Comparison of ENCODE assay signal across 13 cellular contexts in the genomic region with DNA sequence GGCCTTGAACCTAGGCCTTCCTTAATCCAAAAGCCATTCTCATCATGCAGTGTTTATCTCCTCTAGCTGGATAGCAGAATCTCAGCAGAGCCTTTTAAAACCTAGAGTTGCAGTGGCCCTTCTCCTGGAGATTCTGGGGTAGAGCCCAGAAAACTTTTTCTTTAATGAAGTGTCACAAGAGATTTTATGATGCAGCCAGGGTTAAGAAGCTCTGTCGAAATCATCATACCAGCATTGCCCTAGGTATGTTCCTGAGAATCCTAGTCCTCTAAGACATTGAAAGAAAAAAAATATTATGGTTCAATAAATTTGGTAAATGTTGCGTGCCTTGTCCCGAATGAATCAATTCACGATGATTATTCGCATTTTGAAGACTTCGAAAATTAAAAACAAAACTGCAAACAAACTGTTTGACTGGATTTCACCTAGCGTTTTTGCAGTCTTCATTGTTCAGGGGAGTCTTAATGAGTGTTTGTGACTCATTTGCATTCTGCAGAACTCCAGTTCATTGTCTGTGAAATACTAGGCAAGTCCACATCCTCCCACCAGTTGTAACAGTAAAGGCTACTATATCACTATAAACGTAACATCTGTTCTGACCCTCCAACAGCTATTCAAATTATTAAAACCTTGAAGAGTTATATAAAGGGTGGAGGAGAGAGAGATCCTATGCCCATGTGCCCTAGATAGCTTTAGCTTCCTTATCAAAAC.
"Had no signal": no experiment of that assay in that cellular context is flagged by ENCODE, and none has a peak within 500 bp of the region (broad histone marks: within the 10 kb centered on the region; RNA-seq: fewer than 3 reads in every experiment).

No MANE protein-coding gene starts in this region.

- H3K27me3 Mint-ChIP-seq: activated CD8-positive, alpha-beta memory T cell treated with anti-CD3 and anti-CD28 coated beads, Interleukin-2, amount 10 ng/mL, durations not matched to agents 7 days and 5 days; central memory CD8-positive, alpha-beta T cell; T-helper 17 cell had no signal

- H3K4me3 Mint-ChIP-seq: activated CD8-positive, alpha-beta memory T cell treated with anti-CD3 and anti-CD28 coated beads, Interleukin-2, amount 10 ng/mL, durations not matched to agents 7 days and 5 days; activated naive CD8-positive, alpha-beta T cell treated with anti-CD3 and anti-CD28 coated beads, Interleukin-2, amount 50 U/mL, for 24 hours; central memory CD8-positive, alpha-beta T cell; neural crest cell; T-helper 17 cell had no signal

- H3K36me3 Mint-ChIP-seq: activated CD8-positive, alpha-beta memory T cell treated with anti-CD3 and anti-CD28 coated beads, Interleukin-2, amount 10 ng/mL, durations not matched to agents 7 days and 5 days had no signal

- H3K36me3 ChIP-seq: stomach had no signal

- DNase-seq: activated CD4-positive, alpha-beta T cell treated with anti-CD3 and anti-CD28 coated beads, Interleukin-2, amount 50 U/mL, for 4 hours; activated CD4-positive, CD25-positive, alpha-beta regulatory T cell; activated CD8-positive, alpha-beta memory T cell treated with anti-CD3 and anti-CD28 coated beads, Interleukin-2, amount 10 ng/mL, durations not matched to agents 7 days and 5 days; activated naive CD4-positive, alpha-beta T cell treated with Interleukin-2 at 50 U/mL for 16 hours; activated naive CD8-positive, alpha-beta T cell treated with anti-CD3 and anti-CD28 coated beads, Interleukin-2, amount 50 U/mL, for 24 hours; effector memory CD4-positive, alpha-beta T cell; hippocampal formation; stimulated activated CD4-positive, alpha-beta T cell treated with anti-CD3 and anti-CD28 coated beads, Interleukin-4, amount 100 ng/mL, for 1 hour; stimulated activated CD8-positive, alpha-beta memory T cell treated with anti-CD3 and anti-CD28 coated beads, Interleukin-4, amount 100 ng/mL, for 48 hours; stomach; T-helper 17 cell had no signal

- H3K9me3 Mint-ChIP-seq: activated naive CD8-positive, alpha-beta T cell treated with anti-CD3 and anti-CD28 coated beads, Interleukin-2, amount 50 U/mL, for 24 hours; central memory CD8-positive, alpha-beta T cell; neural crest cell had no signal

- H3K27me3 ChIP-seq: stomach had no signal

- H3K27ac Mint-ChIP-seq: activated CD8-positive, alpha-beta memory T cell treated with anti-CD3 and anti-CD28 coated beads, Interleukin-2, amount 10 ng/mL, durations not matched to agents 7 days and 5 days; activated naive CD8-positive, alpha-beta T cell treated with anti-CD3 and anti-CD28 coated beads, Interleukin-2, amount 50 U/mL, for 24 hours; T-helper 17 cell had no signal

- H3K4me1 Mint-ChIP-seq: activated naive CD8-positive, alpha-beta T cell treated with anti-CD3 and anti-CD28 coated beads, Interleukin-2, amount 50 U/mL, for 24 hours had no signal

- ATAC-seq: activated CD8-positive, alpha-beta memory T cell treated with anti-CD3 and anti-CD28 coated beads, Interleukin-2, amount 10 ng/mL, durations not matched to agents 7 days and 5 days; activated naive CD8-positive, alpha-beta T cell treated with anti-CD3 and anti-CD28 coated beads, Interleukin-2, amount 50 U/mL, for 24 hours; T-helper 17 cell had no signal

- H3K4me3 ChIP-seq: stomach had no signal
